Comparison of ENCODE assay signal across 23 cellular contexts in the genomic region with DNA sequence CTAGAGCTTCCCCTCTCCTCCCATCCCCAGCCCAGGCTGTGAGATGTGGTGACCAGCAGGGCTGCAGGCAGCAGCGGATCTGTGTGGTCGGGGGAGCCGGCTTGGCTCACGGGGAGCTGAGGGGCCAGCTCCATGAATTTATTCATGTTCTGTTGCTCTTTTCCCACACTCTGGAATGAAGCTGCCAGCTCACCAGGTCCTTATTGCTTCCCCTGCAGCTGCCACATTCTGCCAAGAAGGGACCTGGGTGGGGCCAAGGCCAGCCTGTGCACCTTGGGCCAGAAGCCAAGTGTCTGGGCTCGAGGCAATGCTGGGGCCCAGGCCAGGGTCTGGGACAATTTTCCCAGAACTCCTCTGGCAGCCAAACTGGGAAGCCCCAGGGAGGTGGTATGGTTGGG. TPM values are rescaled to one million over a fixed set of nuclear protein-coding genes. Genes with fewer than 3 reads are reported as not detected.
DNase-seq lines count a peak whose midpoint lies in the region; ATAC-seq and TF ChIP-seq lines count a peak whose summit lies in the region.
"Had no signal": no experiment of that assay in that cellular context is flagged by ENCODE, and none has a peak within 500 bp of the region (broad histone marks: within the 10 kb centered on the region; RNA-seq: fewer than 3 reads in every experiment).

No MANE protein-coding gene starts in this region.

- H3K79me2 ChIP-seq in osteoblast (ENCODE audit: insufficient read depth, low read length) = no peaks in the 10 kb centered on the region

- no peak overlapping the region for H3K27ac ChIP-seq in osteoblast (ENCODE audit: low read depth, low read length)
- H3K27ac ChIP-seq: gastroesophageal sphincter, psoas muscle, upper lobe of left lung had no signal

- TF ChIP-seq CTCF in osteoblast (IDR thresholded peaks at IDR 0.05; ENCODE audit: extremely low read depth, low read depth, low read length) = no peak

- no peak overlapping the region for H2AFZ ChIP-seq in osteoblast (ENCODE audit: low read length)

- H3K27me3 ChIP-seq in NT2/D1 (ENCODE audit: insufficient read depth, insufficient read length) = peaks cover 79% of the 10 kb centered on the region
- H3K27me3 ChIP-seq in osteoblast (ENCODE audit: insufficient read depth, low read length) = peaks cover 77% of the 10 kb centered on the region

- H3K9me3 ChIP-seq in NT2/D1 (ENCODE audit: insufficient read depth, low read length) = no peaks in the 10 kb centered on the region; the same call in 1 of the 2 replicates
- H3K9me3 ChIP-seq in iPS-18c (ENCODE audit: control insufficient read depth, insufficient read depth, low read length) = peaks cover 4% of the 10 kb centered on the region
- no peaks in the 10 kb centered on the region for H3K9me3 ChIP-seq in osteoblast (ENCODE audit: low read depth, low read length)
- H3K9me3 ChIP-seq: gastroesophageal sphincter, psoas muscle, upper lobe of left lung had no signal

- no peak for ATAC-seq in GM18909 (IDR thresholded peaks at IDR 0.05; ENCODE audit: poor library complexity, unreplicated experiment)
- no peak for ATAC-seq in HG02798 (IDR thresholded peaks at IDR 0.05; ENCODE audit: poor library complexity, unreplicated experiment)
- ATAC-seq in GM21515 (IDR thresholded peaks at IDR 0.05; ENCODE audit: unreplicated experiment) = no peak
- ATAC-seq: activated CD4-positive, CD25-positive, alpha-beta regulatory T cell treated with anti-CD3 and anti-CD28 coated beads, Interleukin-2, amount 50 U/mL, for 24 hours; gastroesophageal sphincter; left ventricle myocardium superior; psoas muscle had no signal

- H3K4me2 ChIP-seq in osteoblast (ENCODE audit: insufficient read depth, low read length) = no peak overlapping the region

- H3K9ac ChIP-seq in NT2/D1 (ENCODE audit: insufficient read length, low read depth) = peak overlapping the region; percentile 63

- H3K4me1 ChIP-seq in NT2/D1 (ENCODE audit: insufficient read depth, insufficient read length) = peaks cover 39% of the 10 kb centered on the region
- H3K4me1 ChIP-seq in osteoblast (ENCODE audit: insufficient read depth, low read length) = peaks cover 15% of the 10 kb centered on the region

- H3K4me3 ChIP-seq in NT2/D1 (ENCODE audit: insufficient read length, low read depth) (no peak overlapping the region), iPS-18c (ENCODE audit: insufficient read depth, low read depth, low read length) (peak overlapping the region; percentile 4; the same call in 1 of the 2 replicates), osteoblast (ENCODE audit: insufficient read depth, low read length) (no peak overlapping the region)
- H3K4me3 ChIP-seq: gastroesophageal sphincter, psoas muscle, upper lobe of left lung had no signal

- no peaks in the 10 kb centered on the region for H3K36me3 ChIP-seq in NT2/D1 (ENCODE audit: insufficient read depth, insufficient read length, low read length)
- H3K36me3 ChIP-seq in osteoblast (ENCODE audit: insufficient read depth, low read length) = no peaks in the 10 kb centered on the region
- H3K36me3 ChIP-seq: gastroesophageal sphincter, upper lobe of left lung had no signal

- H4K20me1 ChIP-seq in osteoblast (ENCODE audit: insufficient read depth, low read length) = no peaks in the 10 kb centered on the region

- DNase-seq in AG20443 (ENCODE audit: low spot score) (peak; percentile 5), NT2/D1 (ENCODE audit: low read depth, low spot score) (no peak), osteoblast (ENCODE audit: insufficient read length, low spot score, missing footprints) (peak; percentile 82), CD1c-positive myeloid dendritic cell (ENCODE audit: extremely low spot score) (no peak)
- DNase-seq: ACHN; activated naive CD8-positive, alpha-beta T cell treated with anti-CD3 and anti-CD28 coated beads for 36 hours; CD4-positive, alpha-beta T cell; GOT3; IMR-90; left ventricle myocardium superior; MM.1S; NCI-H1694 treated with DMSO at 0.1 percent for 48 hours; psoas muscle; SIG-M5; stimulated activated naive CD4-positive, alpha-beta T cell had no signal

RNA-seq across cellular contexts. Expression of a gene that starts 2.5 kb away (rescaled TPM):
- 0.36 TPM in 1 of 2 replicates, not detected in the other for total RNA-seq in osteoblast
- total RNA-seq: activated naive CD8-positive, alpha-beta T cell treated with anti-CD3 and anti-CD28 coated beads for 36 hours; CD4-positive, alpha-beta T cell; dermis microvascular lymphatic vessel endothelial cell; gastroesophageal sphincter; left ventricle myocardium superior; psoas muscle; upper lobe of left lung had no signal

RNA-seq across cellular contexts. Expression of a gene that starts 7.2 kb away (rescaled TPM):
- 0.29 and 1.1 TPM in 2 replicates for total RNA-seq in osteoblast
- total RNA-seq: activated naive CD8-positive, alpha-beta T cell treated with anti-CD3 and anti-CD28 coated beads for 36 hours; CD4-positive, alpha-beta T cell had no signal

RNA-seq across cellular contexts. Expression of a gene that starts 16.4 kb away (rescaled TPM):
- total RNA-seq in osteoblast = 2.5 and 3.5 TPM in 2 replicates

RNA-seq across cellular contexts. Expression of a gene that starts 27.8 kb away (rescaled TPM):
- total RNA-seq in osteoblast = 23.3 and 25.7 TPM in 2 replicates

RNA-seq across cellular contexts. Expression of a gene that starts 44.5 kb away (rescaled TPM):
- total RNA-seq in osteoblast = under 0.01 TPM in 1 of 2 replicates, not detected in the other
- total RNA-seq: activated naive CD8-positive, alpha-beta T cell treated with anti-CD3 and anti-CD28 coated beads for 36 hours; dermis microvascular lymphatic vessel endothelial cell; IMR-90; left ventricle myocardium superior; psoas muscle had no signal

Comparison
In these comparisons a context has a peak if more than half of its experiments do, and no peak if none do; other contexts are left out.
1. DNase-seq: peak in AG20443 (single experiment) and osteoblast (single experiment); none in NT2/D1 (single experiment) and CD1c-positive myeloid dendritic cell (single experiment).